ENCODE assay signal across 22 cellular contexts in the genomic region with DNA sequence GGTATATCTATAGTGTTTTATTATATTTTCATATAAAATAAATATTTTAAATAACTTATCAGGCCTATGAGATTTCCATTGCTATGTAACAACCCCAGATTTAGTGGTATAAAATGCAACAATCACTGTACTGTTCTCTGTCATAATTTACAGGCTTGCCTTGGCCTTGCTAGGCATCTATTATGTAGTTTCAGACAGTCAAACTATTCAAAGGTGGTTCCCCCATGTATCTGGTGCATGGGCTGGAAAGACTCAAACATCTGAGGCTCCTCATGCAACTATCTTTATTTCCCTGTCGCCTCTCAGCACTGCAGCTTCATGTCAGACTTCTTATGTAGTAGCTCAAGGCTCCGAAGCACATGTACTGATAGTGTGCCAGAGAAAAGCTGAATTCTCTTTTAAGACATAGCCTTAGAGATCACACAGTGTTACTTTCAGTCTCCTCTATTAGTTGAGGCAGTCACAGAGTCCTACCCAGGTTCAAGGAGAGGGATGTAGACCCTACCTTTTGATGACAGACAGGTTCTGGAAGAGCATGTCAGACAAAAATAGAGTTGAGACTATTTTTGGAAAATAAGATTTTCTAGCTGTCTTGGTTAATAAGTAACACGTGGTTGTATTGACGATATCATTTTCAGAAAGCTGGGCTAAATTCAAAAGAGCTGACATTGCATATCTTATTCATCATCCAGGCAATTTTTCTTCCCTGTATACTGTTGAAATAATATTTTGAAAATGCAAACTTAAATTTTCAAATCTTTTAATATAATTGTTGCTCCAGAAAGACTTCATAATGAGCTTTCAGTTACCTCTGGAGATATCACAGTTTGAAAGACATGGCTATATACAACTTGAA. TPM values are rescaled to one million over a fixed set of nuclear protein-coding genes. Genes with fewer than 3 reads are reported as not detected.
DNase-seq lines count a peak whose midpoint lies in the region; ATAC-seq, FAIRE-seq and TF ChIP-seq lines count a peak whose summit lies in the region.
"Had no signal": no experiment of that assay in that cellular context is flagged by ENCODE, and none has a peak within 500 bp of the region (broad histone marks: within the 10 kb centered on the region; RNA-seq: fewer than 3 reads in every experiment).

No MANE protein-coding gene starts in this region.

- SMC1A ChIA-PET in GM12878 (lab: Charles Lee; ENCODE audit: uncharacterized antibody, unreplicated experiment), result interaction anchor here (0.7 to 1.6 kb wide), 2 partner anchors 19 to 21 kb away, joined by 3 to 7 read pairs; no protein-coding TSS in a partner anchor

- H2AFZ ChIP-seq in GM12878 (ENCODE audit: control insufficient read depth, low read depth, low read length), result no peak overlapping the region

- no peak for TF ChIP-seq EP300 in GM12878 (IDR thresholded peaks at IDR 0.05; ENCODE audit: borderline replicate concordance in 1 of 2, control insufficient read depth in 1 of 2, low read depth in 2 of 2, low read length in 2 of 2)

- DNase-seq in GM12878 (ENCODE audit: low read depth, low spot score) (no peak), epidermal melanocyte (ENCODE audit: insufficient read length, low spot score) (no peak), hypothalamus (lab: John Stamatoyannopoulos, UW) (no peak), medulla oblongata (ENCODE audit: extremely low spot score) (no peak), NCI-H2081 (lab: John Stamatoyannopoulos, UW) (no peak)
- DNase-seq: activated CD4-positive, alpha-beta memory T cell treated with anti-CD3 and anti-CD28 coated beads for 36 hours; adrenal gland; Caco-2; H7; NCI-H1417 treated with DMSO at 0.1 percent for 48 hours; NCI-H446 treated with DMSO at 0.1 percent for 48 hours; OCI-M1; stimulated activated naive CD8-positive, alpha-beta T cell treated with anti-CD3 and anti-CD28 coated beads, Interleukin-15, Interleukin-2, amounts not matched to agents 100 U/mL and 50 U/mL, for 24 hours had no signal

- no peak overlapping the region for H3K4me2 ChIP-seq in GM12878 (ENCODE audit: control insufficient read depth, insufficient read depth)

- H3K27me3 ChIP-seq in GM12878 (replicated peaks in 1 of 2; ENCODE audit: control insufficient read depth in 2 of 2, insufficient read depth in 2 of 2, low read length in 1 of 2), result no peaks in the 10 kb centered on the region
- H3K27me3 ChIP-seq: adrenal gland, vagina had no signal

- no peaks in the 10 kb centered on the region for H3K9me3 ChIP-seq in GM12878 (replicated peaks; ENCODE audit: control insufficient read depth, insufficient read depth, low read length)
- H3K9me3 ChIP-seq: adrenal gland, Caco-2, vagina had no signal

- no peak overlapping the region for H3K27ac ChIP-seq in GM12878 (ENCODE audit: control insufficient read depth, insufficient read depth)
- H3K27ac ChIP-seq: adrenal gland, SK-N-MC, skin epidermis, vagina had no signal

- CTCF ChIA-PET in GM12878 (lab: Yijun Ruan, JAX), result interaction anchor here (1.1 to 1.6 kb wide), 4 partner anchors 10 to 21 kb away, joined by 3 to 6 read pairs (median 4); no protein-coding TSS in a partner anchor

- WGBS in GM12878 (ENCODE audit: insufficient coverage, insufficient replicate concordance, low lambda C conversion rate, missing lambda C conversion rate), result 34% methylated on average over 4 of the region's 4 CpGs

- no TSS peak for BruUV-seq in GM12878 (replicated peaks; lab: Mats Ljungman, UMichigan)

- H3K9ac ChIP-seq in GM12878 (ENCODE audit: control insufficient read depth, insufficient read depth, low read length), result no peak overlapping the region

- no peak for TF ChIP-seq RAD21 in GM12878 (IDR thresholded peaks at IDR 0.05; ENCODE audit: insufficient read depth, low read depth, low read length)

- ATAC-seq in GM18511 (IDR thresholded peaks at IDR 0.05; ENCODE audit: unreplicated experiment) (peak; percentile 87), GM21381 (IDR thresholded peaks at IDR 0.05; ENCODE audit: unreplicated experiment) (peak; percentile 69), HG02973 (IDR thresholded peaks at IDR 0.05; ENCODE audit: unreplicated experiment) (peak; percentile 80), GM12878 (peak; percentile 62)
- ATAC-seq: stimulated activated naive CD8-positive, alpha-beta T cell treated with anti-CD3 and anti-CD28 coated beads, Interleukin-15, Interleukin-2, amounts not matched to agents 100 U/mL and 50 U/mL, for 24 hours had no signal

- in situ Hi-C loops in GM12878 (cut with MboI), result no loop called here

- no peaks in the 10 kb centered on the region for H3K4me1 ChIP-seq in GM12878 (ENCODE audit: control insufficient read depth, insufficient read depth, low read length)
- H3K4me1 ChIP-seq: adrenal gland, Caco-2, vagina had no signal

- no peaks in the 10 kb centered on the region for H3K79me2 ChIP-seq in GM12878 (ENCODE audit: control insufficient read depth, insufficient read depth, low read length)

- no peak for FAIRE-seq in GM12878 (lab: Jason Lieb, UNC)
- FAIRE-seq: keratinocyte had no signal

- POLR2A ChIA-PET in GM12878 (lab: Charles Lee), result no interaction called here

- RAD21 ChIA-PET in GM12878 (lab: Charles Lee; ENCODE audit: unreplicated experiment), result interaction anchor here (0.7 to 1.2 kb wide), 2 partner anchors 21 to 230 kb away, joined by 3 read pairs; no protein-coding TSS in a partner anchor

- H3K36me3 ChIP-seq in GM12878 (ENCODE audit: control insufficient read depth in 2 of 2, insufficient read depth in 2 of 2, low read length in 1 of 2), result no peaks in the 10 kb centered on the region
- H3K36me3 ChIP-seq: adrenal gland, vagina had no signal

- no peak for TF ChIP-seq CTCF in GM12878 (IDR thresholded peaks at IDR 0.05 in 2 of 3, conservative IDR thresholded peaks at IDR 0.05 in 1 of 3; ENCODE audit: control insufficient read depth in 2 of 3, extremely low read depth in 1 of 3, insufficient read depth in 1 of 3, low read depth in 3 of 3, low read length in 3 of 3)

- no peaks in the 10 kb centered on the region for H4K20me1 ChIP-seq in GM12878 (ENCODE audit: control insufficient read depth, insufficient read depth)

- no peak for TF ChIP-seq POLR2A in GM12878 (IDR thresholded peaks at IDR 0.05; ENCODE audit: low read depth, low read length)

- H3K4me3 ChIP-seq in GM12878, result no peak overlapping the region
- H3K4me3 ChIP-seq: adrenal gland, SK-N-MC, skin epidermis, vagina had no signal

- intact Hi-C loops in GM12878 (cut with micrococcal nuclease; ENCODE audit: unreplicated experiment), result no loop called here

TF ChIP-seq in GM12878, 131 proteins besides CTCF, POLR2A, EP300 and RAD21:
- TF ChIP-seq RELA (IDR thresholded peaks at IDR 0.05; ENCODE audit: borderline replicate concordance, partially characterized antibody), result no peak
- no peak for TF ChIP-seq ZNF24 (IDR thresholded peaks at IDR 0.05)
- no peak for TF ChIP-seq PAX8 (IDR thresholded peaks at IDR 0.05)
- TF ChIP-seq HDAC2 (IDR thresholded peaks at IDR 0.05), result no peak
- no peak for TF ChIP-seq EZH2 (IDR thresholded peaks at IDR 0.05; ENCODE audit: borderline replicate concordance, control insufficient read depth, low read depth, low read length)
- no peak for TF ChIP-seq YBX1 (IDR thresholded peaks at IDR 0.05)
- no peak for TF ChIP-seq BMI1 (IDR thresholded peaks at IDR 0.05; ENCODE audit: borderline replicate concordance)
TF ChIP-seq in GM12878: peak in this region for 0.

RNA-seq across cellular contexts. Expression of a gene that starts 19.4 kb away (rescaled TPM):
- 0.39 and 0.88 TPM in 2 replicates for total RNA-seq in GM12878 (2013; cell fraction: nucleolus; rRNA removed)
- total RNA-seq in GM12878 (2014; rRNA removed) (0.38 and 0.45 TPM in 2 replicates), GM12878 (2014; rRNA removed; fragmentation: Illumina TruSeq; extraction: Trizol) (0.18 and 0.32 TPM in 2 replicates), GM12878 (2021) (0.21 and 0.43 TPM in 2 replicates)
- polyA plus RNA-seq in GM12878 (2011; ENCODE audit: low read depth), result 0.34 TPM
- polyA plus RNA-seq in GM12878 (2011; rRNA removed) (2.2 and 2.9 TPM in 2 replicates), GM12878 (2014; fragmentation: Illumina TruSeq; extraction: Trizol) (0.16 and 0.21 TPM in 2 replicates), GM12878 (2014; fragmentation: Nextera tagmentation; extraction: Ambion mirVana) (under 1 TPM; 0.16 to 0.23 TPM), GM12878 (2014; rRNA removed) (0.05 and 0.08 TPM in 2 replicates), GM12878 (2016; fragmentation: Nextera tagmentation; extraction: Ambion mirVana) (under 1 TPM in 1 of 2 experiments, not detected in 1; 0.24 TPM)
- polyA plus RNA-seq in GM12878 (2011; cell fraction: cytosol; rRNA removed), result 0.69 and 0.96 TPM in 2 replicates
- polyA plus RNA-seq in GM12878 (2011; cell fraction: nucleus; rRNA removed), result 0.69 and 0.82 TPM in 2 replicates
- 0.20 and 0.34 TPM in 2 replicates for polyA plus RNA-seq in GM12878 (2012)
- polyA minus RNA-seq in GM12878 (2011; rRNA and poly(A)+ RNA removed), result 1.3 and 6.9 TPM in 2 replicates
- polyA minus RNA-seq in GM12878 (2011; cell fraction: cytosol; rRNA and poly(A)+ RNA removed), result 0.52 and 2.5 TPM in 2 replicates
- polyA minus RNA-seq in GM12878 (2011; cell fraction: nucleus; rRNA and poly(A)+ RNA removed), result 0.67 and 1.3 TPM in 2 replicates
- total RNA-seq: activated CD4-positive, alpha-beta memory T cell treated with anti-CD3 and anti-CD28 coated beads for 36 hours; epithelial cell of proximal tubule; osteoblast; vagina had no signal

RNA-seq across cellular contexts. Expression of a gene that starts 30.2 kb away (rescaled TPM):
- total RNA-seq in GM12878 (2013; cell fraction: nucleolus; rRNA removed), result 5.3 and 7.3 TPM in 2 replicates
- total RNA-seq in GM12878 (2014; rRNA removed) (4.5 and 8.6 TPM in 2 replicates), GM12878 (2014; rRNA removed; fragmentation: Illumina TruSeq; extraction: Trizol) (11.1 and 12.8 TPM in 2 replicates), GM12878 (2021) (5.4 and 6.7 TPM in 2 replicates)
- 1.7 TPM for polyA plus RNA-seq in GM12878 (2011; ENCODE audit: low read depth)
- polyA plus RNA-seq in GM12878 (2011; rRNA removed) (8.3 and 14.1 TPM in 2 replicates), GM12878 (2014; fragmentation: Illumina TruSeq; extraction: Trizol) (13.4 and 14.8 TPM in 2 replicates), GM12878 (2014; fragmentation: Nextera tagmentation; extraction: Ambion mirVana) (1 to 10 TPM; 8.8 to 9.6 TPM), GM12878 (2014; rRNA removed) (4.6 and 5.7 TPM in 2 replicates), GM12878 (2016; fragmentation: Nextera tagmentation; extraction: Ambion mirVana) (10 to 100 TPM; 10.7 to 11.1 TPM)
- 2.3 and 2.7 TPM in 2 replicates for polyA plus RNA-seq in GM12878 (2011; cell fraction: cytosol; rRNA removed)
- polyA plus RNA-seq in GM12878 (2011; cell fraction: nucleus; rRNA removed), result 2.9 and 3.0 TPM in 2 replicates
- polyA plus RNA-seq in GM12878 (2012), result 4.0 and 4.3 TPM in 2 replicates
- polyA minus RNA-seq in GM12878 (2011; rRNA and poly(A)+ RNA removed), result 2.4 and 2.9 TPM in 2 replicates
- polyA minus RNA-seq in GM12878 (2011; cell fraction: cytosol; rRNA and poly(A)+ RNA removed), result 0.94 and 4.5 TPM in 2 replicates
- polyA minus RNA-seq in GM12878 (2011; cell fraction: nucleus; rRNA and poly(A)+ RNA removed), result 1.1 and 5.5 TPM in 2 replicates
